Comparison of ENCODE assay signal across 27 cellular contexts in the genomic region with DNA sequence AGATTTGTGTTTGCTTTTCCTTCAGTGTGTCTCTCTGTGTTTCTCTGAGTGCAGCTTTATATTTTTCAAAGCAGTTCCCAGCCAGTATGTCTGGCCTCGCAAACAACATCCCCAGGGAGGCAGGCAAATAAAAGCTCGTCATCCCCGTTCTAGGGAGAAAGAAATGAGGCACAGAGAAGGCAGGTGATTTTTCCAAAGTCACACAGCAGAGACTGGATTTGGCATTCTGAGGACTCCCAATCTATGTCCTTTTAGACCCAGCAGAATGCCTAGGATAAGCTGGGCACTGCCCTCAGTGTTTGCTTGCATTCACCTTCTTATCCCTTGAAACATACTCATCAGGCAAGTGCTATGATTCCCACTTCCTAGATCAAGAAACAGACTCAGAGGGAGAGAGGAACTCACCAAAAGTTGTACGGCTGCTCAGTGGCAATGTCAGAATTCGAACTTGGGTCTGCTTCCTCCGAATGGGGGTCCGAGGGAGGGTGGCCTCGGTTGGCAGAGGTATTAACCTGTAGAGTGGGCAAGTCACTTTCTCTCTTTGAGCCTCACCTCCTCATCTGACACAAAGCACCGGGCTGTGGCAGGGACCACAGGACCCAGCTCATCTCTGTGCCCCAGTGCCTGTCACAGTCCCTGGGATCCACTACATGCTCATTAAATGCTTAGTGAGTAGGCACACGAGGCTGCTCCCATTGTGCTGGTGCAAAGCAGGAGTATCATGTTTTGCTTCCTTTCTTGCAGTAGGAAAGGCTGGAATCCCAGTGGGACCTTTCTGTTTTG. TPM values are rescaled to one million over a fixed set of nuclear protein-coding genes. Genes with fewer than 3 reads are reported as not detected.
DNase-seq lines count a peak whose midpoint lies in the region; ATAC-seq, FAIRE-seq and TF ChIP-seq lines count a peak whose summit lies in the region.
"Had no signal": no experiment of that assay in that cellular context is flagged by ENCODE, and none has a peak within 500 bp of the region (broad histone marks: within the 10 kb centered on the region; RNA-seq: fewer than 3 reads in every experiment).

No MANE protein-coding gene starts in this region.

- H3K79me1 ChIP-seq in neuronal stem cell (ENCODE audit: low read depth, low read length) = no peaks in the 10 kb centered on the region

- H3K27ac ChIP-seq in A549 (no peak overlapping the region), BLaER1 (0 out of 2 replicates have a peak overlapping the region, but pooled peaks have one; percentile 52), K562 (ENCODE audit: extremely low read depth, low read depth, low read length) (no peak overlapping the region), neuronal stem cell (replicated peaks; ENCODE audit: low read length) (no peak overlapping the region)
- H3K27ac ChIP-seq: PC-9, psoas muscle had no signal

- H4K91ac ChIP-seq in neuronal stem cell (ENCODE audit: low read depth, low read length, poor library complexity) = no peak overlapping the region

- CTCF ChIA-PET in A549 (lab: Yijun Ruan, JAX) (no interaction called here), K562 (lab: Yijun Ruan, JAX; ENCODE audit: low intra/inter-chr PET ratio) (no interaction called here)

- peaks cover 20% of the 10 kb centered on the region for H3K27me3 Mint-ChIP-seq in osteocyte (ENCODE audit: unreplicated experiment)

- H3K9me3 ChIP-seq in A549 (no peaks in the 10 kb centered on the region), BLaER1 (no peaks in the 10 kb centered on the region), K562 (replicated peaks; ENCODE audit: control insufficient read depth, insufficient read depth, low read depth, low read length) (no peaks in the 10 kb centered on the region), neuronal stem cell (replicated peaks in 1 of 2; ENCODE audit: control insufficient read depth in 2 of 2, insufficient read depth in 1 of 2, low read depth in 1 of 2, low read length in 2 of 2) (no peaks in the 10 kb centered on the region)
- H3K9me3 ChIP-seq: psoas muscle had no signal

- no peak overlapping the region for H3K4ac ChIP-seq in neuronal stem cell (ENCODE audit: low read length)

- no peak overlapping the region for H2BK120ac ChIP-seq in neuronal stem cell (ENCODE audit: low read depth, low read length)

- H2AFZ ChIP-seq in K562 (ENCODE audit: low read depth, low read length) (no peak overlapping the region), neuronal stem cell (ENCODE audit: low read length) (no peak overlapping the region)
- H2AFZ ChIP-seq: PC-9 had no signal

- DNase-seq in A549 (ENCODE audit: low read depth in 1 of 2, low spot score in 1 of 2) = no peak
- DNase-seq in K562 (ENCODE audit: extremely low read depth in 1 of 4, low spot score in 3 of 4) = no peak
- DNase-seq in neuronal stem cell (ENCODE audit: low spot score) = no peak
- no peak for DNase-seq in HUDEP-2 (lab: John Stamatoyannopoulos, UW; ENCODE audit: unreplicated experiment in 76 of 76)
- DNase-seq in osteocyte (ENCODE audit: extremely low spot score, unreplicated experiment) = no peak
- no peak for DNase-seq in MV-4-11 (lab: John Stamatoyannopoulos, UW)
- DNase-seq: activated CD4-positive, alpha-beta T cell treated with anti-CD3 and anti-CD28 coated beads, Interleukin-2, amount 10 ng/mL, durations not matched to agents 7 days and 5 days; activated naive CD8-positive, alpha-beta T cell treated with anti-CD3 and anti-CD28 coated beads for 36 hours; CD4-positive, alpha-beta memory T cell; naive B cell; NCI-H1048; NCI-H187; NCI-H2171 treated with DMSO at 0.1 percent for 48 hours; NCI-H524; NK-92 treated with Interleukin-12 subunit alpha and Interleukin-12 subunit beta, amount 100 ng/mL, for 24 hours; PC-9; psoas muscle; SHP77; trophoblast cell had no signal

- TF ChIP-seq CTCF in A549 (IDR thresholded peaks at IDR 0.05) = no peak
- no peak for TF ChIP-seq CTCF in K562 (IDR thresholded peaks at IDR 0.05 in 2 of 3, conservative IDR thresholded peaks at IDR 0.05 in 1 of 3; ENCODE audit: insufficient read depth in 2 of 3, low read depth in 1 of 3, low read length in 3 of 3)
- no peak for TF ChIP-seq CTCF in osteocyte (IDR thresholded peaks at IDR 0.05)

- ATAC-seq in A549 = no peak
- ATAC-seq in K562 = no peak
- ATAC-seq: activated T-helper 17 cell treated with anti-CD3 and anti-CD28 coated beads, Interleukin-2, amount 50 U/mL, for 72 hours; GM12878; psoas muscle had no signal

- no peak for FAIRE-seq in A549 (lab: Jason Lieb, UNC)
- FAIRE-seq in K562 (lab: Jason Lieb, UNC) = peak; percentile 23
- FAIRE-seq: astrocyte, endothelial cell of umbilical vein, GM12878 had no signal

- no peak overlapping the region for H3K27ac Mint-ChIP-seq in osteocyte (ENCODE audit: unreplicated experiment)
- H3K27ac Mint-ChIP-seq: activated CD4-positive, alpha-beta T cell treated with anti-CD3 and anti-CD28 coated beads, Interleukin-2, amount 10 ng/mL, durations not matched to agents 7 days and 5 days; activated naive CD8-positive, alpha-beta T cell treated with anti-CD3 and anti-CD28 coated beads for 36 hours; activated T-helper 17 cell treated with anti-CD3 and anti-CD28 coated beads, Interleukin-2, amount 50 U/mL, for 72 hours; CD4-positive, alpha-beta memory T cell; HFFc6; mesothelial cell of epicardium; naive B cell had no signal

- peaks cover 7% of the 10 kb centered on the region for H3K4me1 Mint-ChIP-seq in osteocyte (ENCODE audit: unreplicated experiment)
- H3K4me1 Mint-ChIP-seq: activated naive CD8-positive, alpha-beta T cell treated with anti-CD3 and anti-CD28 coated beads for 36 hours; activated T-helper 17 cell treated with anti-CD3 and anti-CD28 coated beads, Interleukin-2, amount 50 U/mL, for 72 hours; mesothelial cell of epicardium had no signal

- H3K9me3 Mint-ChIP-seq in osteocyte (ENCODE audit: unreplicated experiment) = no peaks in the 10 kb centered on the region
- H3K9me3 Mint-ChIP-seq: activated CD4-positive, alpha-beta T cell treated with anti-CD3 and anti-CD28 coated beads, Interleukin-2, amount 10 ng/mL, durations not matched to agents 7 days and 5 days; activated naive CD8-positive, alpha-beta T cell treated with anti-CD3 and anti-CD28 coated beads for 36 hours; activated T-helper 17 cell treated with anti-CD3 and anti-CD28 coated beads, Interleukin-2, amount 50 U/mL, for 72 hours; CD4-positive, alpha-beta memory T cell; central memory CD8-positive, alpha-beta T cell; HFFc6; mesothelial cell of epicardium; naive B cell had no signal

- in situ Hi-C loops in K562 (cut with MboI) = loop anchor here (25.0 kb wide), 1 partner anchor 153 kb away; a partner anchor contains a TSS

- no peak overlapping the region; the same call in 1 of the 2 replicates for H3K9ac ChIP-seq in BLaER1
- H3K9ac ChIP-seq in K562 (ENCODE audit: insufficient read depth in 1 of 2, low read depth in 2 of 2, low read length in 2 of 2) = peak overlapping the region in 1 of 2 experiments; percentile 10; a peak in 1 of 4 replicates
- H3K9ac ChIP-seq in neuronal stem cell (ENCODE audit: low read depth, low read length, poor library complexity) = no peak overlapping the region

- H2BK15ac ChIP-seq in neuronal stem cell (ENCODE audit: low read length) = no peak overlapping the region

- H3K36me3 Mint-ChIP-seq in osteocyte (ENCODE audit: unreplicated experiment) = no peaks in the 10 kb centered on the region
- H3K36me3 Mint-ChIP-seq: activated naive CD8-positive, alpha-beta T cell treated with anti-CD3 and anti-CD28 coated beads for 36 hours; CD4-positive, alpha-beta memory T cell; mesothelial cell of epicardium; naive B cell had no signal

- H2AK5ac ChIP-seq in neuronal stem cell (ENCODE audit: low read depth, low read length) = no peak overlapping the region

- H2BK12ac ChIP-seq in neuronal stem cell (ENCODE audit: low read length) = no peak overlapping the region

- H3K36me3 ChIP-seq in BLaER1 (no peaks in the 10 kb centered on the region), K562 (ENCODE audit: control insufficient read depth, insufficient read depth, low read length) (peaks cover 8% of the 10 kb centered on the region; the same call in 1 of the 3 replicates), neuronal stem cell (replicated peaks in 1 of 2; ENCODE audit: control insufficient read depth in 2 of 2, insufficient read depth in 2 of 2, low read length in 2 of 2) (no peaks in the 10 kb centered on the region)

- TF ChIP-seq POLR2A in A549 (IDR thresholded peaks at IDR 0.05; ENCODE audit: low read length) = no peak
- TF ChIP-seq POLR2A in K562 (conservative IDR thresholded peaks at IDR 0.05) = no peak

- BruUV-seq in K562 (replicated peaks; lab: Mats Ljungman, UMichigan) = no TSS peak

- no peak overlapping the region for H4K8ac ChIP-seq in neuronal stem cell (ENCODE audit: low read depth, low read length)

- POLR2A ChIA-PET in A549 (lab: Yijun Ruan, JAX) (no interaction called here), K562 (lab: Yijun Ruan, JAX) (interaction anchor here (0.7 to 1.5 kb wide), 3 partner anchors 9 to 360 kb away, joined by 3 to 5 read pairs (median 3); no protein-coding TSS in a partner anchor)

- intact Hi-C loops in K562 (cut with micrococcal nuclease) = no loop called here

- peak overlapping the region; percentile 48 for H3K23ac ChIP-seq in neuronal stem cell (ENCODE audit: low read depth, low read length, poor library complexity)

- TF ChIP-seq RAD21 in A549 (conservative IDR thresholded peaks at IDR 0.05 in 1 of 2, IDR thresholded peaks at IDR 0.05 in 1 of 2) = no peak
- TF ChIP-seq RAD21 in K562 (CRISPR knock-in tag; conservative IDR thresholded peaks at IDR 0.05 in 1 of 2, IDR thresholded peaks at IDR 0.05 in 1 of 2) = no peak

- H3K9me1 ChIP-seq in K562 (ENCODE audit: control insufficient read depth, insufficient read depth, low read length) = no peaks in the 10 kb centered on the region

- no peak overlapping the region for H2BK5ac ChIP-seq in neuronal stem cell (ENCODE audit: low read length)

- H3K4me3 Mint-ChIP-seq in osteocyte (ENCODE audit: unreplicated experiment) = no peak overlapping the region
- H3K4me3 Mint-ChIP-seq: activated CD4-positive, alpha-beta T cell treated with anti-CD3 and anti-CD28 coated beads, Interleukin-2, amount 10 ng/mL, durations not matched to agents 7 days and 5 days; activated naive CD8-positive, alpha-beta T cell treated with anti-CD3 and anti-CD28 coated beads for 36 hours; activated T-helper 17 cell treated with anti-CD3 and anti-CD28 coated beads, Interleukin-2, amount 50 U/mL, for 72 hours; CD4-positive, alpha-beta memory T cell; central memory CD8-positive, alpha-beta T cell; HFFc6; mesothelial cell of epicardium had no signal

- H3K4me1 ChIP-seq in A549 (0 out of 3 replicates have a peak, but pooled peaks cover 3% of the 10 kb centered on the region), BLaER1 (peaks cover 63% of the 10 kb centered on the region), K562 (replicated peaks in 1 of 2; ENCODE audit: control insufficient read depth in 2 of 2, insufficient read depth in 2 of 2, low read length in 2 of 2) (peaks cover 12 to 44% of the 10 kb centered on the region in 2 experiments), neuronal stem cell (ENCODE audit: control insufficient read depth in 2 of 2, insufficient read depth in 1 of 2, low read depth in 1 of 2, low read length in 2 of 2) (peaks cover 5 to 24% of the 10 kb centered on the region in 2 donors)

- H3K4me2 ChIP-seq in A549 (no peak overlapping the region), BLaER1 (peak overlapping the region; percentile 74), K562 (ENCODE audit: insufficient read depth, low read length) (no peak overlapping the region), neuronal stem cell (ENCODE audit: insufficient read depth, low read length, poor library complexity, severe bottlenecking) (no peak overlapping the region)
- H3K4me2 ChIP-seq: PC-9 had no signal

- H3K27me3 ChIP-seq in BLaER1 = peaks cover 19% of the 10 kb centered on the region; the same call in 1 of the 2 replicates
- no peaks in the 10 kb centered on the region for H3K27me3 ChIP-seq in K562 (ENCODE audit: control insufficient read depth in 2 of 2, insufficient read depth in 2 of 2, low read length in 2 of 2)
- H3K27me3 ChIP-seq in neuronal stem cell (ENCODE audit: control insufficient read depth in 3 of 3, insufficient read depth in 3 of 3, low read depth in 1 of 3, low read length in 3 of 3) = peaks cover 0 to 87% (median 34%) of the 10 kb centered on the region in 3 experiments

- 53% methylated on average over 10 of the region's 10 CpGs for WGBS in A549 (ENCODE audit: missing lambda C conversion rate)
- WGBS in K562 (ENCODE audit: insufficient coverage, low coverage, missing lambda C conversion rate) = 46% methylated on average over 10 of the region's 10 CpGs
- WGBS in neuronal stem cell (ENCODE audit: extremely low coverage in 2 of 2, insufficient read length in 2 of 2, insufficient replicate concordance in 1 of 2), 2 donors = no CpG with 5 or more reads among the region's 10 CpGs

- H3K14ac ChIP-seq in neuronal stem cell (ENCODE audit: low read length) = no peak overlapping the region

- no peak overlapping the region for H3K18ac ChIP-seq in neuronal stem cell (ENCODE audit: low read length)

- H4K20me1 ChIP-seq in BLaER1 (peaks cover 14% of the 10 kb centered on the region), K562 (replicated peaks; ENCODE audit: control insufficient read depth, insufficient read depth, low read length) (peaks cover 13% of the 10 kb centered on the region; the same call in 1 of the 2 replicates)

- H3K4me3 ChIP-seq in A549 (no peak overlapping the region), BLaER1 (no peak overlapping the region), K562 (no peak overlapping the region), neuronal stem cell (ENCODE audit: low read length in 2 of 2) (no peak overlapping the region)
- H3K4me3 ChIP-seq: GM12878, PC-9, psoas muscle had no signal

- TF ChIP-seq EP300 in A549 (IDR thresholded peaks at IDR 0.05) (no peak), K562 (IDR thresholded peaks at IDR 0.05; ENCODE audit: low read length) (no peak)

- peaks cover 12% of the 10 kb centered on the region for H3K79me2 ChIP-seq in K562 (ENCODE audit: control insufficient read depth, insufficient read depth, low read length)

RNA-seq across cellular contexts. Expression of a gene that starts 4.2 kb away (rescaled TPM):
- polyA plus RNA-seq in A549 (2011; rRNA removed) (16.7 and 21.4 TPM in 2 replicates), A549 (2017; fragmentation: RNase III; extraction: RNeasy Plus Mini Kit Qiagen cat#74134 plus additional on column Dnase treatment) (4.3 to 5.4 TPM (median 5.1 TPM) in 3 replicates), K562 (2011; rRNA removed) (30.2 and 36.0 TPM in 2 replicates), K562 (2014; fragmentation: Illumina TruSeq; extraction: Trizol) (23.5 and 26.5 TPM in 2 replicates), K562 (2014; fragmentation: Nextera tagmentation; extraction: Ambion mirVana) (under 1 TPM; 0.29 to 0.51 TPM), K562 (2014; rRNA removed) (21.7 and 22.3 TPM in 2 replicates)
- 8.2 and 10.2 TPM in 2 replicates for polyA plus RNA-seq in A549 (2012; cell fraction: cytosol; rRNA removed)
- polyA plus RNA-seq in A549 (2012; cell fraction: nucleus; rRNA removed) = 11.6 and 12.4 TPM in 2 replicates
- polyA minus RNA-seq in A549 (2011; rRNA and poly(A)+ RNA removed) = 24.1 and 28.7 TPM in 2 replicates
- 41.9 and 97.0 TPM in 2 replicates for total RNA-seq in K562 (2011; cell fraction: chromatin; rRNA removed; ENCODE audit: low replicate concordance)
- 41.8 and 44.9 TPM in 2 replicates for total RNA-seq in K562 (2011; cell fraction: nucleolus; rRNA removed)
- 34.0 and 35.7 TPM in 2 replicates for total RNA-seq in K562 (2011; cell fraction: nucleoplasm; rRNA removed)
- total RNA-seq in K562 (2014; rRNA removed) (19.2 and 28.0 TPM in 2 replicates), K562 (2014; rRNA removed; fragmentation: Illumina TruSeq; extraction: Trizol) (7.0 and 7.3 TPM in 2 replicates), K562 (2015; rRNA removed; fragmentation: Illumina TruSeq; extraction: Trizol) (9.5 and 9.7 TPM in 2 replicates), K562 (2021) (30.2 and 31.0 TPM in 2 replicates), osteocyte (3.5 and 3.8 TPM in 2 replicates)
- polyA plus RNA-seq in K562 (2011; cell fraction: cytosol; rRNA removed) = 27.3 and 36.3 TPM in 2 replicates
- polyA plus RNA-seq in K562 (2011; cell fraction: nucleus; rRNA removed) = 68.0 and 110 TPM in 2 replicates
- polyA plus RNA-seq in K562 (2012) = 23.3 and 41.5 TPM in 2 replicates
- polyA minus RNA-seq in K562 (2011; rRNA and poly(A)+ RNA removed) = 25.4 and 27.5 TPM in 2 replicates
- 22.4 and 26.1 TPM in 2 replicates for polyA minus RNA-seq in K562 (2011; cell fraction: cytosol; rRNA and poly(A)+ RNA removed)
- 26.9 and 27.0 TPM in 2 replicates for polyA minus RNA-seq in K562 (2011; cell fraction: nucleus; rRNA and poly(A)+ RNA removed)
- polyA plus RNA-seq in neuronal stem cell (2013, experiment 1 of 2) = 3.2 TPM
- 3.1 TPM for polyA plus RNA-seq in neuronal stem cell (2013, experiment 2 of 2)
- polyA plus RNA-seq: CD4-positive, alpha-beta memory T cell had no signal
